15 cellular contexts compared by ENCODE assay signal in genomic region chr16:70571623-70572022, GRCh38. TPM values are rescaled to one million over a fixed set of nuclear protein-coding genes. Genes with fewer than 3 reads are reported as not detected.
DNase-seq lines count a peak whose midpoint lies in the region; ATAC-seq and TF ChIP-seq lines count a peak whose summit lies in the region.
"Had no signal": no experiment of that assay in that cellular context is flagged by ENCODE, and none has a peak within 500 bp of the region (broad histone marks: within the 10 kb centered on the region; RNA-seq: fewer than 3 reads in every experiment).

No MANE protein-coding gene starts in this region.

- no peaks in the 10 kb centered on the region for H3K4me1 ChIP-seq in endodermal cell (ENCODE audit: control insufficient read depth, insufficient read depth, low read length)

- WGBS in endodermal cell (ENCODE audit: insufficient coverage in 1 of 2, insufficient read length in 1 of 2), 2 experiments: 96 to 100% methylated on average over 7 to 8 of the region's 8 CpGs

- intact Hi-C loops in activated CD4-positive, alpha-beta T cell treated with anti-CD3 and anti-CD28 coated beads for 36 hours (cut with DNase I, micrococcal nuclease): loop anchor here in 1 of 2 experiments (5.0 kb wide), 1 partner anchor 44 kb away; no protein-coding TSS in a partner anchor

- H3K36me3 ChIP-seq in endodermal cell (ENCODE audit: control insufficient read depth, insufficient read depth, low read length): peaks cover 87% of the 10 kb centered on the region
- H3K36me3 ChIP-seq in MG63: peaks cover 77% of the 10 kb centered on the region

- peak; percentile 33 for ATAC-seq in activated CD4-positive, alpha-beta T cell treated with anti-CD3 and anti-CD28 coated beads for 36 hours
- peak in 1 of 2 donors; percentile 16 for ATAC-seq in stimulated activated naive B cell treated with anti-CD40 and anti-IgM and Interleukin-4, amounts not matched to agents 10 μg/mL and 1 μg/mL and 100 μg/mL, for 72 hours (replicated peaks)
- ATAC-seq in HG03565 (IDR thresholded peaks at IDR 0.05; ENCODE audit: unreplicated experiment) (no peak), GM21515 (IDR thresholded peaks at IDR 0.05; ENCODE audit: unreplicated experiment) (no peak)

- peaks cover 67% of the 10 kb centered on the region for H3K36me3 Mint-ChIP-seq in activated CD4-positive, alpha-beta T cell treated with anti-CD3 and anti-CD28 coated beads for 36 hours (ENCODE audit: low read depth)
- H3K36me3 Mint-ChIP-seq in activated CD4-positive, alpha-beta memory T cell treated with anti-CD3 and anti-CD28 coated beads, Interleukin-2, amount 10 ng/mL, durations not matched to agents 7 days and 5 days (ENCODE audit: low read depth): peaks cover 79% of the 10 kb centered on the region
- H3K36me3 Mint-ChIP-seq in endodermal cell (ENCODE audit: low read depth): peaks cover 80% of the 10 kb centered on the region
- peaks cover 44 to 64% of the 10 kb centered on the region in 2 donors for H3K36me3 Mint-ChIP-seq in stimulated activated naive B cell treated with anti-CD40 and anti-IgM and Interleukin-4, amounts not matched to agents 10 μg/mL and 1 μg/mL and 100 μg/mL, for 72 hours

- TF ChIP-seq CTCF in endodermal cell (conservative IDR thresholded peaks at IDR 0.05): no peak

- H3K9me3 Mint-ChIP-seq in activated CD4-positive, alpha-beta T cell treated with anti-CD3 and anti-CD28 coated beads for 36 hours (ENCODE audit: low read depth): no peaks in the 10 kb centered on the region
- no peaks in the 10 kb centered on the region for H3K9me3 Mint-ChIP-seq in activated CD4-positive, alpha-beta memory T cell treated with anti-CD3 and anti-CD28 coated beads, Interleukin-2, amount 10 ng/mL, durations not matched to agents 7 days and 5 days
- H3K9me3 Mint-ChIP-seq in endodermal cell: no peaks in the 10 kb centered on the region
- H3K9me3 Mint-ChIP-seq in stimulated activated naive B cell treated with anti-CD40 and anti-IgM and Interleukin-4, amounts not matched to agents 10 μg/mL and 1 μg/mL and 100 μg/mL, for 72 hours: no peaks in the 10 kb centered on the region
- H3K9me3 Mint-ChIP-seq: activated T-cell treated with anti-CD3 and anti-CD28 coated beads, Interleukin-2, amount 50 U/mL, for 4 hours; naive B cell had no signal

- H3K27me3 Mint-ChIP-seq in activated CD4-positive, alpha-beta T cell treated with anti-CD3 and anti-CD28 coated beads for 36 hours: no peaks in the 10 kb centered on the region
- H3K27me3 Mint-ChIP-seq in activated CD4-positive, alpha-beta memory T cell treated with anti-CD3 and anti-CD28 coated beads, Interleukin-2, amount 10 ng/mL, durations not matched to agents 7 days and 5 days: no peaks in the 10 kb centered on the region
- H3K27me3 Mint-ChIP-seq in endodermal cell (ENCODE audit: insufficient read depth): no peaks in the 10 kb centered on the region
- H3K27me3 Mint-ChIP-seq in stimulated activated naive B cell treated with anti-CD40 and anti-IgM and Interleukin-4, amounts not matched to agents 10 μg/mL and 1 μg/mL and 100 μg/mL, for 72 hours: no peaks in the 10 kb centered on the region
- H3K27me3 Mint-ChIP-seq: naive B cell had no signal

- H3K4me3 ChIP-seq in endodermal cell (ENCODE audit: low read length) (no peak overlapping the region), MG63 (no peak overlapping the region)

- POLR2A ChIA-PET in activated CD4-positive, alpha-beta T cell treated with anti-CD3 and anti-CD28 coated beads for 36 hours (lab: Charles Lee): no interaction called here
- POLR2A ChIA-PET in activated CD4-positive, alpha-beta memory T cell treated with anti-CD3 and anti-CD28 coated beads, Interleukin-2, amount 10 ng/mL, durations not matched to agents 7 days and 5 days (lab: Charles Lee): no interaction called here

- peaks cover 22% of the 10 kb centered on the region for H3K4me1 Mint-ChIP-seq in activated CD4-positive, alpha-beta T cell treated with anti-CD3 and anti-CD28 coated beads for 36 hours
- peaks cover 28% of the 10 kb centered on the region for H3K4me1 Mint-ChIP-seq in activated CD4-positive, alpha-beta memory T cell treated with anti-CD3 and anti-CD28 coated beads, Interleukin-2, amount 10 ng/mL, durations not matched to agents 7 days and 5 days
- no peaks in the 10 kb centered on the region for H3K4me1 Mint-ChIP-seq in endodermal cell
- H3K4me1 Mint-ChIP-seq in stimulated activated naive B cell treated with anti-CD40 and anti-IgM and Interleukin-4, amounts not matched to agents 10 μg/mL and 1 μg/mL and 100 μg/mL, for 72 hours: peaks cover 14 to 30% of the 10 kb centered on the region in 2 donors

- H3K27me3 ChIP-seq in endodermal cell (ENCODE audit: control insufficient read depth, insufficient read depth, low read length, poor library complexity, severe bottlenecking) (no peaks in the 10 kb centered on the region), MG63 (no peaks in the 10 kb centered on the region)

- no peak overlapping the region for H3K27ac ChIP-seq in endodermal cell (ENCODE audit: low read depth, low read length)

- no peak overlapping the region for H3K9ac ChIP-seq in endodermal cell (ENCODE audit: extremely low read depth, low read length, poor library complexity, severe bottlenecking)

- H3K4me3 Mint-ChIP-seq in activated CD4-positive, alpha-beta T cell treated with anti-CD3 and anti-CD28 coated beads for 36 hours: no peak overlapping the region
- H3K4me3 Mint-ChIP-seq in activated CD4-positive, alpha-beta memory T cell treated with anti-CD3 and anti-CD28 coated beads, Interleukin-2, amount 10 ng/mL, durations not matched to agents 7 days and 5 days: no peak overlapping the region
- H3K4me3 Mint-ChIP-seq in endodermal cell: no peak overlapping the region
- H3K4me3 Mint-ChIP-seq in stimulated activated naive B cell treated with anti-CD40 and anti-IgM and Interleukin-4, amounts not matched to agents 10 μg/mL and 1 μg/mL and 100 μg/mL, for 72 hours: no peak overlapping the region
- H3K4me3 Mint-ChIP-seq: activated T-cell treated with anti-CD3 and anti-CD28 coated beads, Interleukin-2, amount 50 U/mL, for 4 hours; naive B cell had no signal

- no peaks in the 10 kb centered on the region for H3K9me3 ChIP-seq in endodermal cell (ENCODE audit: control insufficient read depth, low read length)
- H3K9me3 ChIP-seq in MG63: no peaks in the 10 kb centered on the region

- H3K27ac Mint-ChIP-seq in activated CD4-positive, alpha-beta T cell treated with anti-CD3 and anti-CD28 coated beads for 36 hours: peak overlapping the region; percentile 88
- peak overlapping the region; percentile 64 for H3K27ac Mint-ChIP-seq in activated CD4-positive, alpha-beta memory T cell treated with anti-CD3 and anti-CD28 coated beads, Interleukin-2, amount 10 ng/mL, durations not matched to agents 7 days and 5 days
- peak overlapping the region; percentile 15 for H3K27ac Mint-ChIP-seq in endodermal cell
- H3K27ac Mint-ChIP-seq in stimulated activated naive B cell treated with anti-CD40 and anti-IgM and Interleukin-4, amounts not matched to agents 10 μg/mL and 1 μg/mL and 100 μg/mL, for 72 hours: peak overlapping the region; percentile 32

- no peak for DNase-seq in activated CD4-positive, alpha-beta T cell treated with anti-CD3 and anti-CD28 coated beads for 36 hours
- DNase-seq in activated CD4-positive, alpha-beta T cell treated with anti-CD3 and anti-CD28 coated beads, Interleukin-2, amount 50 U/mL, for 48 hours: no peak
- no peak for DNase-seq in activated CD4-positive, alpha-beta memory T cell treated with anti-CD3 and anti-CD28 coated beads, Interleukin-2, amount 10 ng/mL, durations not matched to agents 7 days and 5 days
- DNase-seq in endodermal cell (no peak), MG63 (no peak)
- no peak for DNase-seq in stimulated activated naive B cell treated with anti-CD40 and anti-IgM and Interleukin-4, amounts not matched to agents 10 μg/mL and 1 μg/mL and 100 μg/mL, for 72 hours
- DNase-seq: 8988T; activated T-cell treated with anti-CD3 and anti-CD28 coated beads, Interleukin-2, amount 50 U/mL, for 4 hours; GF-D8; glutamatergic neuron; naive B cell; NCI-H1417; stimulated activated CD4-positive, alpha-beta T cell treated with anti-CD3 and anti-CD28 coated beads, Interleukin-2, amount 100 ng/mL, for 24 hours had no signal

- CTCF ChIA-PET in activated CD4-positive, alpha-beta T cell treated with anti-CD3 and anti-CD28 coated beads for 36 hours (lab: Charles Lee): no interaction called here
- CTCF ChIA-PET in activated CD4-positive, alpha-beta memory T cell treated with anti-CD3 and anti-CD28 coated beads, Interleukin-2, amount 10 ng/mL, durations not matched to agents 7 days and 5 days (lab: Charles Lee): no interaction called here

RNA-seq across cellular contexts. Expression of gene SF3B3, which starts 48.0 kb away (rescaled TPM):
- total RNA-seq in activated CD4-positive, alpha-beta T cell treated with anti-CD3 and anti-CD28 coated beads for 36 hours: 100 to 1,000 TPM; 533 to 545 TPM
- total RNA-seq in activated CD4-positive, alpha-beta memory T cell treated with anti-CD3 and anti-CD28 coated beads, Interleukin-2, amount 10 ng/mL, durations not matched to agents 7 days and 5 days: 100 to 1,000 TPM; 329 to 332 TPM
- total RNA-seq in endodermal cell: 100 to 1,000 TPM; 479 to 484 TPM
- 277 TPM for polyA plus RNA-seq in endodermal cell (2013, experiment 1 of 2)
- 225 TPM for polyA plus RNA-seq in endodermal cell (2013, experiment 2 of 2)
- total RNA-seq in MG63 (2014; rRNA removed; shearing (Covaris generic); ENCODE audit: low replicate concordance): 23.0 and 35.7 TPM in 2 replicates

RNA-seq across cellular contexts. Expression of gene COG4, which starts 48.3 kb away (rescaled TPM):
- 10 to 100 TPM; 33.5 to 37.6 TPM for total RNA-seq in activated CD4-positive, alpha-beta T cell treated with anti-CD3 and anti-CD28 coated beads for 36 hours
- 10 to 100 TPM; 71.2 to 71.4 TPM for total RNA-seq in activated CD4-positive, alpha-beta memory T cell treated with anti-CD3 and anti-CD28 coated beads, Interleukin-2, amount 10 ng/mL, durations not matched to agents 7 days and 5 days
- total RNA-seq in endodermal cell: 10 to 100 TPM; 62.7 to 71.4 TPM
- 45.1 TPM for polyA plus RNA-seq in endodermal cell (2013, experiment 1 of 2)
- polyA plus RNA-seq in endodermal cell (2013, experiment 2 of 2): 43.5 TPM
- total RNA-seq in MG63 (2014; rRNA removed; shearing (Covaris generic); ENCODE audit: low replicate concordance): 48.5 and 61.4 TPM in 2 replicates

Comparison
In these comparisons a context has a peak if more than half of its experiments do, and no peak if none do; other contexts are left out.
1. H3K27ac Mint-ChIP-seq: peak in every context shown above with its lines; median percentile 88 in activated CD4-positive, alpha-beta T cell treated with anti-CD3 and anti-CD28 coated beads for 36 hours; 64 in activated CD4-positive, alpha-beta memory T cell treated with anti-CD3 and anti-CD28 coated beads, Interleukin-2, amount 10 ng/mL, durations not matched to agents 7 days and 5 days; 32 in stimulated activated naive B cell treated with anti-CD40 and anti-IgM and Interleukin-4, amounts not matched to agents 10 μg/mL and 1 μg/mL and 100 μg/mL, for 72 hours; 15 in endodermal cell.